26 cellular contexts compared by ENCODE assay signal in genomic region chr2:106932644-106933043, GRCh38. TPM values are rescaled to one million over a fixed set of nuclear protein-coding genes. Genes with fewer than 3 reads are reported as not detected.
A peak's percentile ranks its signal among the peaks of the same experiment; 100 is the strongest.
DNase-seq lines count a peak whose midpoint lies in the region; ATAC-seq and TF ChIP-seq lines count a peak whose summit lies in the region.
"Had no signal": no experiment of that assay in that cellular context is flagged by ENCODE, and none has a peak within 500 bp of the region (broad histone marks: within the 10 kb centered on the region; RNA-seq: fewer than 3 reads in every experiment).

No MANE protein-coding gene starts in this region.

- H3K27me3 Mint-ChIP-seq in CD14-positive monocyte (ENCODE audit: low read depth in 3 of 3), result peaks cover 0 to 1% (median 0%) of the 10 kb centered on the region in 3 donors
- no peaks in the 10 kb centered on the region for H3K27me3 Mint-ChIP-seq in activated naive CD4-positive, alpha-beta T cell treated with anti-CD3 and anti-CD28 coated beads, Interleukin-2, amount 10 ng/mL, durations not matched to agents 7 days and 5 days
- H3K27me3 Mint-ChIP-seq: T-helper 17 cell had no signal

- no peaks in the 10 kb centered on the region for H3K9me2 ChIP-seq in OCI-LY1 (ENCODE audit: low read depth, low read length)
- H3K9me2 ChIP-seq: SK-N-SH had no signal

- intact Hi-C loops in left colon (cut with DNase I, micrococcal nuclease) (no loop called here), CD14-positive monocyte (cut with micrococcal nuclease) (no loop called here)

- no peaks in the 10 kb centered on the region for H3F3A ChIP-seq in OCI-LY1 (ENCODE audit: insufficient read depth, low read length)

- no peaks in the 10 kb centered on the region for H4K20me1 ChIP-seq in OCI-LY1 (ENCODE audit: insufficient read depth, low read length)

- no peak for ATAC-seq in left colon
- ATAC-seq: CD8-positive, alpha-beta T cell; Panc1; T-helper 17 cell had no signal

- H3K36me3 ChIP-seq in OCI-LY1 (ENCODE audit: insufficient read depth, low read length), result no peaks in the 10 kb centered on the region
- H3K36me3 ChIP-seq in brain microvascular endothelial cell (replicated peaks), result no peaks in the 10 kb centered on the region

- peaks cover 0 to 7% (median under 1%) of the 10 kb centered on the region in 7 donors for H3K9me3 Mint-ChIP-seq in CD14-positive monocyte
- H3K9me3 Mint-ChIP-seq in activated naive CD4-positive, alpha-beta T cell treated with anti-CD3 and anti-CD28 coated beads, Interleukin-2, amount 10 ng/mL, durations not matched to agents 7 days and 5 days, result no peaks in the 10 kb centered on the region

- no peak overlapping the region for H2AFZ ChIP-seq in OCI-LY1 (ENCODE audit: low read length)
- H2AFZ ChIP-seq: GM23248 had no signal

- no peak overlapping the region for H3K9ac ChIP-seq in OCI-LY1 (ENCODE audit: low read length)
- H3K9ac ChIP-seq: GM23248, KMS-11, SK-N-SH had no signal

- no peak overlapping the region for H3K4me3 ChIP-seq in GM12864 (ENCODE audit: low read depth, low read length)
- H3K4me3 ChIP-seq in HFF-Myc (replicated peaks; ENCODE audit: low read depth, low read length), result no peak overlapping the region
- H3K4me3 ChIP-seq in OCI-LY1 (ENCODE audit: low read depth, low read length, poor library complexity, severe bottlenecking), result no peak overlapping the region
- H3K4me3 ChIP-seq in brain microvascular endothelial cell (ENCODE audit: low read depth, low read length), result no peak overlapping the region
- H3K4me3 ChIP-seq: GM23248 had no signal

- H3K9me3 ChIP-seq in OCI-LY1 (ENCODE audit: low read length), result no peaks in the 10 kb centered on the region
- H3K9me3 ChIP-seq: Caco-2, SK-N-SH had no signal

- no peak overlapping the region for H3K27ac Mint-ChIP-seq in CD14-positive monocyte
- no peak overlapping the region for H3K27ac Mint-ChIP-seq in activated naive CD4-positive, alpha-beta T cell treated with anti-CD3 and anti-CD28 coated beads, Interleukin-2, amount 10 ng/mL, durations not matched to agents 7 days and 5 days
- H3K27ac Mint-ChIP-seq: CD8-positive, alpha-beta T cell; T-helper 17 cell had no signal

- no peaks in the 10 kb centered on the region for H3K79me2 ChIP-seq in OCI-LY1 (ENCODE audit: insufficient read depth, low read length)

- TF ChIP-seq CTCF in GM12864 (IDR thresholded peaks at IDR 0.05; ENCODE audit: low read depth, low read length, missing control alignments) (peak; percentile 6), HFF-Myc (IDR thresholded peaks at IDR 0.05; ENCODE audit: low read depth, low read length, missing control alignments) (peak; percentile 16), OCI-LY1 (IDR thresholded peaks at IDR 0.05; ENCODE audit: low read length) (peak; percentile 7; the same call in 1 of the 2 replicates), brain microvascular endothelial cell (IDR thresholded peaks at IDR 0.05; ENCODE audit: low read depth, low read length, missing control alignments) (peak; percentile 24), CD14-positive monocyte (IDR thresholded peaks at IDR 0.05) (no peak)

- H3K36me3 Mint-ChIP-seq in CD14-positive monocyte, result no peaks in the 10 kb centered on the region
- no peaks in the 10 kb centered on the region for H3K36me3 Mint-ChIP-seq in activated naive CD4-positive, alpha-beta T cell treated with anti-CD3 and anti-CD28 coated beads, Interleukin-2, amount 10 ng/mL, durations not matched to agents 7 days and 5 days
- H3K36me3 Mint-ChIP-seq: CD8-positive, alpha-beta T cell had no signal

- no peaks in the 10 kb centered on the region for H3K4me1 ChIP-seq in OCI-LY1 (ENCODE audit: insufficient read depth, low read length, severe bottlenecking)
- H3K4me1 ChIP-seq: Caco-2 had no signal

- in situ Hi-C loops in brain microvascular endothelial cell (cut with HindIII; ENCODE audit: low pct_ligation_motif_present, low sequenced_read_pairs), result no loop called here

- no peaks in the 10 kb centered on the region for H3K27me3 ChIP-seq in OCI-LY1 (ENCODE audit: insufficient read depth, low read length)
- H3K27me3 ChIP-seq in brain microvascular endothelial cell (replicated peaks), result no peaks in the 10 kb centered on the region

- DNase-seq in GM12864 (ENCODE audit: low read depth) (no peak), HFF-Myc (ENCODE audit: extremely low read depth, low read depth) (no peak), brain microvascular endothelial cell (no peak), left colon (no peak), CD14-positive monocyte (ENCODE audit: low spot score) (no peak)
- DNase-seq in activated naive CD4-positive, alpha-beta T cell treated with anti-CD3 and anti-CD28 coated beads, Interleukin-2, amount 10 ng/mL, durations not matched to agents 7 days and 5 days, result no peak
- DNase-seq: C1 segment of cervical spinal cord; Caco-2; CD8-positive, alpha-beta T cell; GM23248; HCEC 1CT; IMR-90; NCI-H1092; NCI-H1417 treated with DMSO at 0.1 percent for 48 hours; NCI-H1694 treated with DMSO at 0.1 percent for 48 hours; NCI-H2081; NCI-H2171; NCI-H226; NCI-H510A; SIG-M5; SK-N-SH; SW 1271; T-helper 17 cell had no signal

- H3K4me1 Mint-ChIP-seq in CD14-positive monocyte, result no peaks in the 10 kb centered on the region
- no peaks in the 10 kb centered on the region for H3K4me1 Mint-ChIP-seq in activated naive CD4-positive, alpha-beta T cell treated with anti-CD3 and anti-CD28 coated beads, Interleukin-2, amount 10 ng/mL, durations not matched to agents 7 days and 5 days
- H3K4me1 Mint-ChIP-seq: T-helper 17 cell had no signal

- CTCF ChIA-PET in activated naive CD4-positive, alpha-beta T cell treated with anti-CD3 and anti-CD28 coated beads, Interleukin-2, amount 10 ng/mL, durations not matched to agents 7 days and 5 days (lab: Charles Lee), result no interaction called here

- H3K27ac ChIP-seq in OCI-LY1 (ENCODE audit: low read depth, low read length, poor library complexity, severe bottlenecking) (no peak overlapping the region), brain microvascular endothelial cell (no peak overlapping the region)
- H3K27ac ChIP-seq: GM23248, KMS-11 had no signal

- no peak overlapping the region for H3K4me2 ChIP-seq in OCI-LY1 (ENCODE audit: low read length)
- H3K4me2 ChIP-seq: KMS-11, SK-N-SH had no signal

- no peak overlapping the region for H3K4me3 Mint-ChIP-seq in CD14-positive monocyte
- H3K4me3 Mint-ChIP-seq in activated naive CD4-positive, alpha-beta T cell treated with anti-CD3 and anti-CD28 coated beads, Interleukin-2, amount 10 ng/mL, durations not matched to agents 7 days and 5 days, result no peak overlapping the region
- H3K4me3 Mint-ChIP-seq: CD8-positive, alpha-beta T cell; T-helper 17 cell had no signal

RNA-seq across cellular contexts. Expression of gene ST6GAL2, which starts 46.7 kb away (rescaled TPM):
- total RNA-seq in left colon, result 1 to 10 TPM; 1.8 to 2.9 TPM
- not detected for polyA plus RNA-seq in CD14-positive monocyte
- total RNA-seq: Caco-2; CD8-positive, alpha-beta T cell; GM23248; IMR-90 had no signal
- polyA plus RNA-seq: GM23248, IMR-90 had no signal
